In the genomic region with DNA sequence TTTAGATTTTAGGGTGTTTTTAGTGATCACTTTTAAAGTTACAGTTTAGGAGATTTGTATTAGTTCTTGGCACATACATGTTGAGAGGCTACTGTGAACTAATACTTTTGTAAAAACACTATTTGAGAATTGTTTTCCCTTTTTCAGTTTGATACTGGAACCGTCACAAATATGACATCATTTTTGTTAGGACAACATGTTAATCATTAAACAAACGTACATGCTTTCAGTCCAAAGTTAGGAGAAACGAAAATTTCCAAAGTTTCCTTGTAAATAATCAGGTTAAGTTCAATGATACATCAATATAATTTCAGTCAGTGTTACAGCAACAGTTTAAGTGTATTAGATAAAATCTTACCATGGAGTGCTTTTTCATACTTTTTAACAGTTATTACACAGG, we compare ENCODE assay signal across 31 cellular contexts. TPM values are rescaled to one million over a fixed set of nuclear protein-coding genes. Genes with fewer than 3 reads are reported as not detected.
DNase-seq lines count a peak whose midpoint lies in the region; ATAC-seq, FAIRE-seq and TF ChIP-seq lines count a peak whose summit lies in the region.
"Had no signal": no experiment of that assay in that cellular context is flagged by ENCODE, and none has a peak within 500 bp of the region (broad histone marks: within the 10 kb centered on the region; RNA-seq: fewer than 3 reads in every experiment).

No MANE protein-coding gene starts in this region.

- H3K9me3 ChIP-seq in left ventricle myocardium inferior (replicated peaks) (no peaks in the 10 kb centered on the region), right cardiac atrium (ENCODE audit: control insufficient read depth, low read length) (no peaks in the 10 kb centered on the region), kidney (ENCODE audit: control insufficient read depth in 1 of 2, low read length in 2 of 2) (no peaks in the 10 kb centered on the region)
- H3K9me3 ChIP-seq: ascending aorta, heart right ventricle, suprapubic skin, upper lobe of right lung had no signal

- no peaks in the 10 kb centered on the region for H3K27me3 Mint-ChIP-seq in activated CD8-positive, alpha-beta memory T cell treated with anti-CD3 and anti-CD28 coated beads, Interleukin-2, amount 10 ng/mL, durations not matched to agents 7 days and 5 days
- H3K27me3 Mint-ChIP-seq: progenitor cell of endocrine pancreas had no signal

- peaks cover 23% of the 10 kb centered on the region for H3K4me1 Mint-ChIP-seq in activated CD8-positive, alpha-beta memory T cell treated with anti-CD3 and anti-CD28 coated beads, Interleukin-2, amount 10 ng/mL, durations not matched to agents 7 days and 5 days

- H3K27ac Mint-ChIP-seq in activated CD8-positive, alpha-beta memory T cell treated with anti-CD3 and anti-CD28 coated beads, Interleukin-2, amount 10 ng/mL, durations not matched to agents 7 days and 5 days: no peak overlapping the region
- H3K27ac Mint-ChIP-seq: progenitor cell of endocrine pancreas had no signal

- peaks cover 31% of the 10 kb centered on the region for H3K36me3 Mint-ChIP-seq in activated CD8-positive, alpha-beta memory T cell treated with anti-CD3 and anti-CD28 coated beads, Interleukin-2, amount 10 ng/mL, durations not matched to agents 7 days and 5 days

- H3K9me3 Mint-ChIP-seq in activated CD8-positive, alpha-beta memory T cell treated with anti-CD3 and anti-CD28 coated beads, Interleukin-2, amount 10 ng/mL, durations not matched to agents 7 days and 5 days (ENCODE audit: low read depth): no peaks in the 10 kb centered on the region

- 40% methylated on average over 3 of the region's 3 CpGs for WGBS in right cardiac atrium

- CTCF ChIA-PET in activated CD8-positive, alpha-beta memory T cell treated with anti-CD3 and anti-CD28 coated beads, Interleukin-2, amount 10 ng/mL, durations not matched to agents 7 days and 5 days (lab: Charles Lee): interaction anchor here (0.9 to 5.9 kb wide), 7 partner anchors 11 to 202 kb away, joined by 3 to 20 read pairs (median 4); no protein-coding TSS in a partner anchor

- no peak overlapping the region for H3K4me3 Mint-ChIP-seq in activated CD8-positive, alpha-beta memory T cell treated with anti-CD3 and anti-CD28 coated beads, Interleukin-2, amount 10 ng/mL, durations not matched to agents 7 days and 5 days

- peak; percentile 8 for DNase-seq in DMS53 (lab: John Stamatoyannopoulos, UW)
- no peak for DNase-seq in DMS53 treated with DMSO at 0.1 percent for 48 hours (lab: John Stamatoyannopoulos, UW; ENCODE audit: unreplicated experiment)
- DNase-seq in left ventricle myocardium inferior: no peak
- DNase-seq in right cardiac atrium: no peak
- no peak for DNase-seq in kidney
- DNase-seq in activated CD8-positive, alpha-beta memory T cell treated with anti-CD3 and anti-CD28 coated beads, Interleukin-2, amount 10 ng/mL, durations not matched to agents 7 days and 5 days: no peak
- DNase-seq: 8988T; AML-193; effector memory CD4-positive, alpha-beta T cell; foreskin melanocyte; GDM1; heart right ventricle; KG1; left cardiac atrium; mesendoderm; MM.1S; NCI-H2029 treated with DMSO at 0.1 percent for 48 hours; NCI-H2227 treated with DMSO at 0.1 percent for 48 hours; SIG-M5; stimulated activated naive CD4-positive, alpha-beta T cell; T1000; upper lobe of right lung had no signal

- H3K27me3 ChIP-seq in left ventricle myocardium inferior (ENCODE audit: low read depth) (no peaks in the 10 kb centered on the region), right cardiac atrium (ENCODE audit: control insufficient read depth, insufficient read depth) (no peaks in the 10 kb centered on the region)
- H3K27me3 ChIP-seq: ascending aorta, heart right ventricle, suprapubic skin, upper lobe of right lung had no signal

- H3K4me3 ChIP-seq in left ventricle myocardium inferior (no peak overlapping the region), right cardiac atrium (ENCODE audit: low read length) (no peak overlapping the region), kidney (ENCODE audit: low read length in 2 of 2) (no peak overlapping the region)
- H3K4me3 ChIP-seq: ascending aorta, coronary artery, heart right ventricle, suprapubic skin, upper lobe of right lung had no signal

- intact Hi-C loops in left ventricle myocardium inferior (cut with micrococcal nuclease): loop anchor here (10.0 kb wide), 1 partner anchor 201 kb away; no protein-coding TSS in a partner anchor
- intact Hi-C loops in right cardiac atrium (cut with DNase I): loop anchor here in 3 of 4 donors (5.0 to 10.0 kb wide), 3 partner anchors 91 to 204 kb away; no protein-coding TSS in a partner anchor
- intact Hi-C loops in kidney (cut with DNase I): loop anchor here (10.0 kb wide), 1 partner anchor 201 kb away; no protein-coding TSS in a partner anchor

- H3K36me3 ChIP-seq in left ventricle myocardium inferior (peaks cover 63% of the 10 kb centered on the region), kidney (ENCODE audit: control insufficient read depth in 1 of 2, insufficient read depth in 2 of 2, low read length in 2 of 2) (peaks cover 14 to 20% of the 10 kb centered on the region in 2 donors)

- H3K27ac ChIP-seq in left ventricle myocardium inferior (replicated peaks) (peak overlapping the region; percentile 36), right cardiac atrium (ENCODE audit: low read length) (no peak overlapping the region), kidney (ENCODE audit: low read depth in 2 of 2, low read length in 2 of 2) (no peak overlapping the region)
- H3K27ac ChIP-seq: ascending aorta, coronary artery, suprapubic skin, upper lobe of right lung had no signal

- H3K4me1 ChIP-seq in left ventricle myocardium inferior (peaks cover 34% of the 10 kb centered on the region), right cardiac atrium (ENCODE audit: control insufficient read depth, insufficient read depth, low read length) (peaks cover 2% of the 10 kb centered on the region), kidney (ENCODE audit: control insufficient read depth in 1 of 2, insufficient read depth in 1 of 2, low read depth in 1 of 2, low read length in 2 of 2) (peaks cover 0 to 2% of the 10 kb centered on the region in 2 donors)

- peak; percentile 17 for FAIRE-seq in kidney (lab: Jason Lieb, UNC)
- FAIRE-seq: H1, RCC 7860 had no signal

- no peak overlapping the region for H3K9ac ChIP-seq in kidney (ENCODE audit: low read length in 2 of 2)

- ATAC-seq in right cardiac atrium: no peak
- ATAC-seq in activated CD8-positive, alpha-beta memory T cell treated with anti-CD3 and anti-CD28 coated beads, Interleukin-2, amount 10 ng/mL, durations not matched to agents 7 days and 5 days: no peak
- ATAC-seq in HG02852 (IDR thresholded peaks at IDR 0.05; ENCODE audit: unreplicated experiment): no peak
- ATAC-seq in HG03469 (IDR thresholded peaks at IDR 0.05; ENCODE audit: unreplicated experiment): no peak
- ATAC-seq: esophagus mucosa, left cardiac atrium, upper lobe of right lung had no signal

- TF ChIP-seq CTCF in left ventricle myocardium inferior (IDR thresholded peaks at IDR 0.05; ENCODE audit: borderline replicate concordance): no peak
- TF ChIP-seq CTCF in kidney (IDR thresholded peaks at IDR 0.05; ENCODE audit: borderline replicate concordance, extremely low read depth, insufficient read depth): no peak

RNA-seq across cellular contexts. Expression of gene SPECC1L, which starts 53.1 kb away (rescaled TPM):
- total RNA-seq in left ventricle myocardium inferior: 51.9 TPM
- total RNA-seq in right cardiac atrium: 10 to 100 TPM; 66.1 to 76.1 (median 71.7) TPM
- 16.9 TPM for polyA plus RNA-seq in right cardiac atrium
- 65.8 TPM for total RNA-seq in kidney
- 11.1 TPM for polyA plus RNA-seq in kidney (ENCODE audit: insufficient read depth, low read depth, low replicate concordance)
- total RNA-seq in activated CD8-positive, alpha-beta memory T cell treated with anti-CD3 and anti-CD28 coated beads, Interleukin-2, amount 10 ng/mL, durations not matched to agents 7 days and 5 days: 10 to 100 TPM; 55.3 to 57.4 TPM
